Comparison of ENCODE assay signal across 11 cellular contexts in genomic region chr12:98838282-98838681, GRCh38.
DNase-seq lines count a peak whose midpoint lies in the region; ATAC-seq and TF ChIP-seq lines count a peak whose summit lies in the region.
"Had no signal": no experiment of that assay in that cellular context is flagged by ENCODE, and none has a peak within 500 bp of the region (broad histone marks: within the 10 kb centered on the region; RNA-seq: fewer than 3 reads in every experiment).

No MANE protein-coding gene starts in this region.

- H3K4me3 ChIP-seq in OCI-LY1 (ENCODE audit: low read depth, low read length, poor library complexity, severe bottlenecking): no peak overlapping the region
- no peak overlapping the region for H3K4me3 ChIP-seq in fibroblast of lung (replicated peaks in 1 of 4; ENCODE audit: control extremely low read depth in 1 of 4, insufficient read depth in 1 of 4, low read depth in 3 of 4, low read length in 4 of 4)
- H3K4me3 ChIP-seq: pancreas had no signal

- no peak overlapping the region for H3K27ac ChIP-seq in OCI-LY1 (ENCODE audit: low read depth, low read length, poor library complexity, severe bottlenecking)
- H3K27ac ChIP-seq in fibroblast of lung (ENCODE audit: insufficient read depth, low read length): no peak overlapping the region
- H3K27ac ChIP-seq: pancreas had no signal

- H3K79me2 ChIP-seq in OCI-LY1 (ENCODE audit: insufficient read depth, low read length) (no peaks in the 10 kb centered on the region), fibroblast of lung (ENCODE audit: control insufficient read depth, insufficient read depth, low read length) (no peaks in the 10 kb centered on the region)

- no peaks in the 10 kb centered on the region for H3F3A ChIP-seq in OCI-LY1 (ENCODE audit: insufficient read depth, low read length)

- H3K9me3 ChIP-seq in OCI-LY1 (ENCODE audit: low read length): no peaks in the 10 kb centered on the region
- no peaks in the 10 kb centered on the region for H3K9me3 ChIP-seq in fibroblast of lung (ENCODE audit: control insufficient read depth, insufficient read depth, low read depth, low read length)
- H3K9me3 ChIP-seq: pancreas had no signal

- no peak for ATAC-seq in GM19463 (IDR thresholded peaks at IDR 0.05; ENCODE audit: unreplicated experiment)
- ATAC-seq: activated T-cell treated with anti-CD3 and anti-CD28 coated beads, Interleukin-2, amount 50 U/mL, for 72 hours; pancreas had no signal

- H2AFZ ChIP-seq in OCI-LY1 (ENCODE audit: low read length) (no peak overlapping the region), fibroblast of lung (ENCODE audit: low read length) (no peak overlapping the region)

- H3K9me2 ChIP-seq in OCI-LY1 (ENCODE audit: low read depth, low read length): no peaks in the 10 kb centered on the region

- TF ChIP-seq CTCF in OCI-LY1 (IDR thresholded peaks at IDR 0.05; ENCODE audit: low read length): peak; percentile 22; the same call in 1 of the 2 replicates
- TF ChIP-seq CTCF in fibroblast of lung (conservative IDR thresholded peaks at IDR 0.05 in 1 of 2, IDR thresholded peaks at IDR 0.05 in 1 of 2; ENCODE audit: low read depth in 1 of 2, low read length in 2 of 2): peak; percentile 37 to 59

- DNase-seq in GM04504 (ENCODE audit: low read depth) (peak; percentile 14), fibroblast of lung (ENCODE audit: low read depth in 2 of 2) (peak; percentile 7 to 11), posterior cingulate gyrus (peak in 7 of 10 donors; percentile 36 to 69 (median 42)), DMS 273 (lab: John Stamatoyannopoulos, UW; ENCODE audit: unreplicated experiment) (no peak), CD1c-positive myeloid dendritic cell (ENCODE audit: extremely low spot score) (no peak)
- no peak for DNase-seq in activated CD4-positive, alpha-beta T cell treated with anti-CD3 and anti-CD28 coated beads, Interleukin-2, amount 50 U/mL, for 4 hours
- DNase-seq: activated T-cell treated with anti-CD3 and anti-CD28 coated beads, Interleukin-2, amount 50 U/mL, for 72 hours; pancreas; T-helper 9 cell had no signal

- H3K36me3 ChIP-seq in OCI-LY1 (ENCODE audit: insufficient read depth, low read length): no peaks in the 10 kb centered on the region
- H3K36me3 ChIP-seq in fibroblast of lung (ENCODE audit: control insufficient read depth, insufficient read depth, low read length): no peaks in the 10 kb centered on the region
- H3K36me3 ChIP-seq: pancreas had no signal

- H4K20me1 ChIP-seq in OCI-LY1 (ENCODE audit: insufficient read depth, low read length) (no peaks in the 10 kb centered on the region), fibroblast of lung (ENCODE audit: control insufficient read depth, extremely low read depth, insufficient read depth, low read length) (no peaks in the 10 kb centered on the region)

- intact Hi-C loops in posterior cingulate gyrus (cut with DNase I): no loop called here

- no peak overlapping the region for H3K9ac ChIP-seq in OCI-LY1 (ENCODE audit: low read length)
- H3K9ac ChIP-seq in fibroblast of lung (ENCODE audit: insufficient read depth, low read length): no peak overlapping the region

- H3K4me2 ChIP-seq in OCI-LY1 (ENCODE audit: low read length) (no peak overlapping the region), fibroblast of lung (ENCODE audit: extremely low read depth, insufficient read depth, low read length) (no peak overlapping the region)

- H3K4me1 ChIP-seq in OCI-LY1 (ENCODE audit: insufficient read depth, low read length, severe bottlenecking) (no peaks in the 10 kb centered on the region), fibroblast of lung (ENCODE audit: control insufficient read depth, extremely low read depth, insufficient read depth, low read length) (no peaks in the 10 kb centered on the region)
- H3K4me1 ChIP-seq: pancreas had no signal

- no peaks in the 10 kb centered on the region for H3K27me3 ChIP-seq in OCI-LY1 (ENCODE audit: insufficient read depth, low read length)
- H3K27me3 ChIP-seq in fibroblast of lung (ENCODE audit: control insufficient read depth, insufficient read depth, low read length): no peaks in the 10 kb centered on the region
- H3K27me3 ChIP-seq: pancreas had no signal

Comparison
In these comparisons a context has a peak if more than half of its experiments do, and no peak if none do; other contexts are left out.
1. DNase-seq: peak in GM04504 (single experiment), fibroblast of lung (2 of 2) and posterior cingulate gyrus (7 of 10); none in activated CD4-positive, alpha-beta T cell treated with anti-CD3 and anti-CD28 coated beads, Interleukin-2, amount 50 U/mL, for 4 hours (0 of 2), DMS 273 (single experiment) and CD1c-positive myeloid dendritic cell (single experiment).